ENCODE assay signal across 8 cellular contexts in genomic region chr12:51391047-51391837, GRCh38. TPM values are rescaled to one million over a fixed set of nuclear protein-coding genes. Genes with fewer than 3 reads are reported as not detected.
DNase-seq lines count a peak whose midpoint lies in the region; ATAC-seq and TF ChIP-seq lines count a peak whose summit lies in the region.

Gene GALNT6, minus strand, starts transcription at chr12:51391406. Its CDS starts 11,625 bp downstream, at chr12:51379781.

- intact Hi-C loops in activated naive CD4-positive, alpha-beta T cell treated with anti-CD3 and anti-CD28 coated beads for 36 hours (cut with micrococcal nuclease) = loop anchor here (10.0 kb wide), 1 partner anchor 434 kb away; no protein-coding TSS in a partner anchor

- H3K9me3 Mint-ChIP-seq in activated naive CD4-positive, alpha-beta T cell treated with anti-CD3 and anti-CD28 coated beads for 36 hours = no peaks in the 10 kb centered on the region

- H3K27ac ChIP-seq in SK-N-MC = no peak within 1 kb of the TSS
- H3K27ac ChIP-seq in cardiac muscle cell = no peak within 1 kb of the TSS

- no peaks in the 10 kb centered on the region for H3K36me3 Mint-ChIP-seq in activated naive CD4-positive, alpha-beta T cell treated with anti-CD3 and anti-CD28 coated beads for 36 hours (ENCODE audit: low read depth)

- H3K36me3 ChIP-seq in SK-N-MC (ENCODE audit: insufficient read depth, low read length) (no peaks in the 10 kb centered on the region), cardiac muscle cell (no peaks in the 10 kb centered on the region), MG63 (no peaks in the 10 kb centered on the region)

- H3K4me3 Mint-ChIP-seq in activated naive CD4-positive, alpha-beta T cell treated with anti-CD3 and anti-CD28 coated beads for 36 hours = peak within 1 kb of the TSS; percentile 83

- H3K27me3 Mint-ChIP-seq in activated naive CD4-positive, alpha-beta T cell treated with anti-CD3 and anti-CD28 coated beads for 36 hours (ENCODE audit: low read depth) = no peaks in the 10 kb centered on the region

- H3K4me3 ChIP-seq in SK-N-MC = peak within 1 kb of the TSS; percentile 86
- peak within 1 kb of the TSS; percentile 75 for H3K4me3 ChIP-seq in cardiac muscle cell
- no peak within 1 kb of the TSS for H3K4me3 ChIP-seq in MG63

- peak within 1 kb of the TSS; percentile 38 for H3K27ac Mint-ChIP-seq in activated naive CD4-positive, alpha-beta T cell treated with anti-CD3 and anti-CD28 coated beads for 36 hours

- peak; percentile 21 for DNase-seq in A172 (ENCODE audit: low spot score)
- DNase-seq in SK-N-MC (ENCODE audit: low read depth, low spot score) = no peak
- peak; percentile 68 for DNase-seq in activated naive CD4-positive, alpha-beta T cell treated with anti-CD3 and anti-CD28 coated beads for 36 hours
- DNase-seq in cardiac muscle cell (ENCODE audit: low read depth in 1 of 2, low spot score in 1 of 2) = peak in 1 of 2 donors; percentile 50
- peak; percentile 65 for DNase-seq in retina
- no peak for DNase-seq in MG63

- TF ChIP-seq CTCF in cardiac muscle cell (IDR thresholded peaks at IDR 0.05; ENCODE audit: low read depth, low read length) = no peak

- peaks cover 74% of the 10 kb centered on the region for H3K4me1 Mint-ChIP-seq in activated naive CD4-positive, alpha-beta T cell treated with anti-CD3 and anti-CD28 coated beads for 36 hours (ENCODE audit: low read depth)

- H3K4me1 ChIP-seq in cardiac muscle cell (ENCODE audit: low read depth) = peaks cover 13% of the 10 kb centered on the region

- H3K27me3 ChIP-seq in cardiac muscle cell (peaks cover 21% of the 10 kb centered on the region), MG63 (no peaks in the 10 kb centered on the region)

- ATAC-seq in GM19023 (IDR thresholded peaks at IDR 0.05; ENCODE audit: unreplicated experiment) (peak; percentile 57), HG03439 (IDR thresholded peaks at IDR 0.05; ENCODE audit: unreplicated experiment) (peak; percentile 55)

- CTCF ChIA-PET in activated naive CD4-positive, alpha-beta T cell treated with anti-CD3 and anti-CD28 coated beads for 36 hours (lab: Charles Lee) = no interaction called here

- H3K9me3 ChIP-seq in SK-N-MC (ENCODE audit: low read depth, low read length) (no peaks in the 10 kb centered on the region), cardiac muscle cell (ENCODE audit: low read depth) (no peaks in the 10 kb centered on the region), MG63 (no peaks in the 10 kb centered on the region)

- H3K9ac ChIP-seq in SK-N-MC (ENCODE audit: insufficient read length) = peak within 1 kb of the TSS; percentile 44

RNA-seq across cellular contexts. Expression of gene GALNT6, which starts in this region (rescaled TPM):
- 16.5 and 38.0 TPM in 2 replicates for total RNA-seq in A172 (2014; rRNA removed; shearing (Covaris generic))
- total RNA-seq in activated naive CD4-positive, alpha-beta T cell treated with anti-CD3 and anti-CD28 coated beads for 36 hours = 1 to 10 TPM; 5.1 to 5.4 TPM
- 5.4 and 8.0 TPM in 2 replicates for total RNA-seq in cardiac muscle cell
- 4.3 and 5.2 TPM in 2 replicates for polyA plus RNA-seq in cardiac muscle cell
- not detected in 2 replicates for total RNA-seq in MG63 (2014; rRNA removed; shearing (Covaris generic); ENCODE audit: low replicate concordance)

Comparison
In these comparisons a context has a peak if more than half of its experiments do, and no peak if none do; other contexts are left out.
1. DNase-seq: peak in A172 (single experiment), activated naive CD4-positive, alpha-beta T cell treated with anti-CD3 and anti-CD28 coated beads for 36 hours (single experiment) and retina (single experiment); none in SK-N-MC (single experiment) and MG63 (single experiment).